In genomic region chr5:107340631-107341030, GRCh38 we compare ENCODE assay signal across 20 cellular contexts.
DNase-seq lines count a peak whose midpoint lies in the region; ATAC-seq, FAIRE-seq and TF ChIP-seq lines count a peak whose summit lies in the region.
"Had no signal": no experiment of that assay in that cellular context is flagged by ENCODE, and none has a peak within 500 bp of the region (broad histone marks: within the 10 kb centered on the region; RNA-seq: fewer than 3 reads in every experiment).

No MANE protein-coding gene starts in this region.

- H2AFZ ChIP-seq in H1 (ENCODE audit: low read length) (no peak overlapping the region; the same call in 1 of the 2 replicates), keratinocyte (ENCODE audit: control insufficient read depth, low read length) (peak overlapping the region; percentile 43), smooth muscle cell (ENCODE audit: low read depth) (no peak overlapping the region)
- H2AFZ ChIP-seq: GM23248 had no signal

- H3K27me3 ChIP-seq in H1 (replicated peaks in 1 of 4; ENCODE audit: control insufficient read depth in 3 of 4, extremely low read depth in 1 of 4, insufficient read depth in 3 of 4, low read length in 3 of 4) (no peaks in the 10 kb centered on the region), keratinocyte (ENCODE audit: control insufficient read depth, extremely low read depth, insufficient read depth, low read length) (no peaks in the 10 kb centered on the region), smooth muscle cell (ENCODE audit: low read depth) (no peaks in the 10 kb centered on the region)
- H3K27me3 ChIP-seq: BE2C, SJSA1 had no signal

- H3K9ac ChIP-seq in H1 (replicated peaks in 1 of 4; ENCODE audit: extremely low read depth in 1 of 4, low read depth in 3 of 4, low read length in 3 of 4) = no peak overlapping the region
- no peak overlapping the region for H3K9ac ChIP-seq in keratinocyte (ENCODE audit: control insufficient read depth, extremely low read depth, insufficient read depth, low read length)
- no peak overlapping the region for H3K9ac ChIP-seq in smooth muscle cell (ENCODE audit: low read depth)
- H3K9ac ChIP-seq: GM23248, KMS-11 had no signal

- ATAC-seq in HG03039 (IDR thresholded peaks at IDR 0.05; ENCODE audit: unreplicated experiment) = no peak
- ATAC-seq: GM12878, Panc1 had no signal

- H3F3A ChIP-seq in smooth muscle cell (ENCODE audit: low read depth) = no peaks in the 10 kb centered on the region

- TF ChIP-seq EP300 in H1 (IDR thresholded peaks at IDR 0.05; ENCODE audit: borderline replicate concordance in 1 of 2, low read depth in 2 of 2, low read length in 2 of 2) = no peak

- H3K36me3 ChIP-seq in H1 (ENCODE audit: control insufficient read depth in 2 of 4, insufficient read depth in 4 of 4, low read length in 3 of 4) = no peaks in the 10 kb centered on the region
- H3K36me3 ChIP-seq in keratinocyte (ENCODE audit: control insufficient read depth in 2 of 2, extremely low read depth in 1 of 2, insufficient read depth in 2 of 2, low read length in 2 of 2) = no peaks in the 10 kb centered on the region
- H3K36me3 ChIP-seq in smooth muscle cell (ENCODE audit: low read depth) = no peaks in the 10 kb centered on the region
- H3K36me3 ChIP-seq: BE2C, SJSA1 had no signal

- H3K9me1 ChIP-seq in keratinocyte (ENCODE audit: control insufficient read depth, extremely low read depth, insufficient read depth, low read length) = no peaks in the 10 kb centered on the region

- no peak overlapping the region for H2BK15ac ChIP-seq in H1 (ENCODE audit: low read length)

- H3K23me2 ChIP-seq in H1 (ENCODE audit: low read depth, low read length) = no peaks in the 10 kb centered on the region

- H4K8ac ChIP-seq in H1 (ENCODE audit: extremely low read depth, insufficient read depth, low read length) = no peak overlapping the region

- H3K18ac ChIP-seq in H1 (ENCODE audit: extremely low read depth, low read length) = no peak overlapping the region

- H2BK12ac ChIP-seq in H1 (ENCODE audit: low read depth, low read length) = no peak overlapping the region

- H3K27ac ChIP-seq in H1 (ENCODE audit: low read depth, low read length) = no peak overlapping the region
- H3K27ac ChIP-seq in keratinocyte (ENCODE audit: control insufficient read depth, insufficient read depth, low read length) = no peak overlapping the region
- H3K27ac ChIP-seq in smooth muscle cell (ENCODE audit: low read depth) = peak overlapping the region; percentile 46
- H3K27ac ChIP-seq: GM23248, HL-60, KMS-11, SJSA1 had no signal

- peaks cover 3% of the 10 kb centered on the region for H3K36me3 Mint-ChIP-seq in progenitor cell of endocrine pancreas (ENCODE audit: insufficient read depth)

- POLR2A ChIA-PET in H1 (lab: Charles Lee; ENCODE audit: partially characterized antibody) = no interaction called here

- dilution Hi-C loops in keratinocyte (cut with MboI; ENCODE audit: extremely low pct_ligation_motif_present, low sequenced_read_pairs) = no loop called here

- H3K9me3 ChIP-seq in H1 (ENCODE audit: insufficient read depth in 2 of 2, low read depth in 1 of 2, low read length in 1 of 2) (no peaks in the 10 kb centered on the region; a peak in 1 of 4 replicates), keratinocyte (ENCODE audit: control insufficient read depth, low read depth, low read length) (no peaks in the 10 kb centered on the region), smooth muscle cell (replicated peaks; ENCODE audit: low read depth) (peaks cover 10% of the 10 kb centered on the region)
- H3K9me3 ChIP-seq: BE2C, SJSA1 had no signal

- H2BK20ac ChIP-seq in H1 (ENCODE audit: low read length) = no peak overlapping the region

- TF ChIP-seq CTCF in H1 (IDR thresholded peaks at IDR 0.05; ENCODE audit: control extremely low read depth in 1 of 3, insufficient read depth in 1 of 3, low read depth in 1 of 3, low read length in 3 of 3) = no peak
- no peak for TF ChIP-seq CTCF in keratinocyte (optimal IDR thresholded peaks at IDR 0.05 in 1 of 3, IDR thresholded peaks at IDR 0.05 in 1 of 3, conservative IDR thresholded peaks at IDR 0.05 in 1 of 3; ENCODE audit: extremely low read depth in 1 of 3, insufficient read depth in 2 of 3, low read length in 3 of 3)
- no peak for TF ChIP-seq CTCF in smooth muscle cell (IDR thresholded peaks at IDR 0.05; ENCODE audit: borderline replicate concordance, insufficient read depth, poor library complexity, severe bottlenecking)
- TF ChIP-seq CTCF in progenitor cell of endocrine pancreas (IDR thresholded peaks at IDR 0.05; ENCODE audit: unreplicated experiment) = no peak

- no peak for TF ChIP-seq RAD21 in H1 (IDR thresholded peaks at IDR 0.05 in 1 of 2, conservative IDR thresholded peaks at IDR 0.05 in 1 of 2; ENCODE audit: low read depth in 2 of 2, low read length in 2 of 2)

- WGBS in H1 (ENCODE audit: extremely low coverage in 1 of 2, insufficient coverage in 1 of 2, insufficient read length in 1 of 2, insufficient replicate concordance in 2 of 2, low coverage in 1 of 2, low lambda C conversion rate in 2 of 2, missing lambda C conversion rate in 1 of 2), 2 experiments = 85% methylated on average over 3 of the region's 3 CpGs; no CpG with 5 or more reads in 1 of the 2 experiments
- WGBS in smooth muscle cell (ENCODE audit: low lambda C conversion rate) = 76% methylated on average over 3 of the region's 3 CpGs

- H2BK120ac ChIP-seq in H1 (replicated peaks; ENCODE audit: low read depth, low read length) = no peak overlapping the region

- no peak overlapping the region for H3K4me3 Mint-ChIP-seq in progenitor cell of endocrine pancreas (ENCODE audit: low read depth)

- H4K20me1 ChIP-seq in H1 (replicated peaks in 1 of 2; ENCODE audit: control insufficient read depth in 1 of 2, insufficient read depth in 2 of 2, low read length in 2 of 2) (no peaks in the 10 kb centered on the region), keratinocyte (ENCODE audit: control insufficient read depth, extremely low read depth, insufficient read depth, low read length) (no peaks in the 10 kb centered on the region), smooth muscle cell (ENCODE audit: low read depth) (no peaks in the 10 kb centered on the region)

- H3K27ac Mint-ChIP-seq in progenitor cell of endocrine pancreas = no peak overlapping the region

- H2BK5ac ChIP-seq in H1 (ENCODE audit: low read depth, low read length) = no peak overlapping the region

- no peaks in the 10 kb centered on the region for H3K79me1 ChIP-seq in H1 (ENCODE audit: low read depth, low read length)

- H3K56ac ChIP-seq in H1 (replicated peaks; ENCODE audit: insufficient read length, low read depth, low read length) = no peak overlapping the region

- no peaks in the 10 kb centered on the region for H3K4me1 Mint-ChIP-seq in progenitor cell of endocrine pancreas (ENCODE audit: low read depth)

- H3K27me3 Mint-ChIP-seq in progenitor cell of endocrine pancreas = no peaks in the 10 kb centered on the region

- H3K4me3 ChIP-seq in H1 (ENCODE audit: extremely low read depth in 1 of 4, insufficient read depth in 2 of 4, low read depth in 3 of 4, low read length in 4 of 4) = no peak overlapping the region
- H3K4me3 ChIP-seq in keratinocyte (ENCODE audit: control insufficient read depth in 2 of 3, extremely low read depth in 1 of 3, insufficient read depth in 2 of 3, low read depth in 1 of 3, low read length in 3 of 3) = no peak overlapping the region
- no peak overlapping the region for H3K4me3 ChIP-seq in smooth muscle cell
- H3K4me3 ChIP-seq: GM12878, GM23248, SJSA1 had no signal

- no peak overlapping the region for H4K91ac ChIP-seq in H1 (replicated peaks; ENCODE audit: insufficient read length, low read length)

- H3K4me2 ChIP-seq in H1 (ENCODE audit: insufficient read depth in 1 of 2, low read depth in 2 of 2, low read length in 2 of 2) = no peak overlapping the region
- no peak overlapping the region for H3K4me2 ChIP-seq in keratinocyte (ENCODE audit: control insufficient read depth, extremely low read depth, insufficient read depth, low read depth, low read length)
- H3K4me2 ChIP-seq in smooth muscle cell = no peak overlapping the region
- H3K4me2 ChIP-seq: KMS-11 had no signal

- no peak overlapping the region for H3K23ac ChIP-seq in H1 (ENCODE audit: insufficient read length)

- no peaks in the 10 kb centered on the region for H3K79me2 ChIP-seq in H1 (ENCODE audit: control insufficient read depth in 1 of 2, insufficient read depth in 2 of 2, low read length in 2 of 2)
- no peaks in the 10 kb centered on the region for H3K79me2 ChIP-seq in keratinocyte (ENCODE audit: control insufficient read depth, insufficient read depth, low read length)
- no peaks in the 10 kb centered on the region for H3K79me2 ChIP-seq in smooth muscle cell (ENCODE audit: low read depth)

- H3K14ac ChIP-seq in H1 (ENCODE audit: insufficient read length) = no peak overlapping the region

- TF ChIP-seq POLR2A in H1 (IDR thresholded peaks at IDR 0.05; ENCODE audit: control extremely low read depth in 1 of 2, low read depth in 2 of 2, low read length in 2 of 2) = no peak

- peaks cover 14% of the 10 kb centered on the region for H3K9me3 Mint-ChIP-seq in progenitor cell of endocrine pancreas (ENCODE audit: low read depth)

- DNase-seq in RPMI8226 (peak; percentile 56), H1 (ENCODE audit: low read depth in 1 of 2, low spot score in 2 of 2) (no peak), keratinocyte (ENCODE audit: low read depth, low spot score) (peak; percentile 32), smooth muscle cell (lab: John Stamatoyannopoulos, UW; ENCODE audit: unreplicated experiment) (no peak), progenitor cell of endocrine pancreas (ENCODE audit: low spot score, unreplicated experiment) (no peak), T-helper 1 cell (no peak), NCI-H1417 (lab: John Stamatoyannopoulos, UW) (no peak)
- DNase-seq: BE2C, DMS79 treated with DMSO at 0.1 percent for 48 hours, GM23248, HCEC 1CT, MV-4-11, NCI-H187 had no signal

- no peak overlapping the region for H4K5ac ChIP-seq in H1 (ENCODE audit: insufficient read length, low read depth, low read length)

- CTCF ChIA-PET in H1 (lab: Charles Lee; ENCODE audit: partially characterized antibody) = interaction anchor here (1.0 to 1.5 kb wide), 2 partner anchors 63 to 91 kb away, joined by 3 to 4 read pairs; no protein-coding TSS in a partner anchor

- no peak overlapping the region for H3K4ac ChIP-seq in H1 (replicated peaks; ENCODE audit: insufficient read length, low read depth, low read length)

- no peaks in the 10 kb centered on the region for H3K4me1 ChIP-seq in H1 (replicated peaks in 1 of 4; ENCODE audit: control insufficient read depth in 3 of 4, insufficient read depth in 4 of 4, low read length in 3 of 4)
- peaks cover 34% of the 10 kb centered on the region for H3K4me1 ChIP-seq in keratinocyte (ENCODE audit: control insufficient read depth, extremely low read depth, insufficient read depth, low read length)
- no peaks in the 10 kb centered on the region for H3K4me1 ChIP-seq in smooth muscle cell (ENCODE audit: low read depth)
- H3K4me1 ChIP-seq: BE2C, SJSA1 had no signal

- no peak overlapping the region for H2AK5ac ChIP-seq in H1 (ENCODE audit: low read depth, low read length)

- FAIRE-seq in H1 (lab: Jason Lieb, UNC) (no peak), keratinocyte (lab: Jason Lieb, UNC) (peak; percentile 97)
- FAIRE-seq: GM12878, HTR-8/SVneo had no signal

TF ChIP-seq in H1, 55 proteins besides CTCF, POLR2A, EP300 and RAD21 (continues in another document):
- 0 out of 2 replicates have a peak, but pooled peaks have one; percentile 12 for TF ChIP-seq MAX (IDR thresholded peaks at IDR 0.05)

Comparison
In these comparisons a context has a peak if more than half of its experiments do, and no peak if none do; other contexts are left out.
1. DNase-seq: peak in RPMI8226 (single experiment) and keratinocyte (single experiment); none in H1 (0 of 2), smooth muscle cell (single experiment), progenitor cell of endocrine pancreas (single experiment), T-helper 1 cell (0 of 5) and NCI-H1417 (0 of 3).